In the genomic region with DNA sequence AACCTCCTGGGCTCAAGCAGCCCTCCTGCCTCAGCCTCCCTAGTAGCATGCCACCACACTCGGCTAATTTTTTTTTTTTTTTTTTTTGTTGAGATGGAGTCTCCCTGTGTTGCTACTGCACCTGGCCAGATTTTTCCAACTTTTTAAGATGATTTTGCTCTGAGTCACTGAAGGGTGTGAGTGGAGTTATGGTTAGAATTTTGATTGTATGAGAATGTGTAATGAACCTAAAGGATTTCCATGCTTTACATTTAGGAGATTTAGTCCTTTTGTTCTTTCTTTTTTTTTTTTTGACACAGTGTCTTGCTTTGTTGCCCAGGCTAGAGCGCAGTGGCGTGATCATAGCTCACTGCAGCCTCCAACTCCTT, we compare ENCODE assay signal across 30 cellular contexts. TPM values are rescaled to one million over a fixed set of nuclear protein-coding genes. Genes with fewer than 3 reads are reported as not detected.
DNase-seq lines count a peak whose midpoint lies in the region; ATAC-seq, FAIRE-seq and TF ChIP-seq lines count a peak whose summit lies in the region.
"Had no signal": no experiment of that assay in that cellular context is flagged by ENCODE, and none has a peak within 500 bp of the region (broad histone marks: within the 10 kb centered on the region; RNA-seq: fewer than 3 reads in every experiment).

No MANE protein-coding gene starts in this region.

- no peaks in the 10 kb centered on the region for H3K27me3 ChIP-seq in bronchial epithelial cell (ENCODE audit: control insufficient read depth, insufficient read depth, low read length)
- H3K27me3 ChIP-seq: SJSA1, stomach, thyroid gland had no signal

- H3K27me3 Mint-ChIP-seq in progenitor cell of endocrine pancreas: no peaks in the 10 kb centered on the region
- H3K27me3 Mint-ChIP-seq: activated CD8-positive, alpha-beta T cell treated with anti-CD3 and anti-CD28 coated beads for 36 hours; central memory CD8-positive, alpha-beta T cell; naive thymus-derived CD8-positive, alpha-beta T cell; T-cell had no signal

- no peak overlapping the region for H3K4me3 ChIP-seq in bronchial epithelial cell (ENCODE audit: low read depth, low read length)
- H3K4me3 ChIP-seq: SJSA1, stomach, thyroid gland had no signal

- peaks cover 3% of the 10 kb centered on the region for H3K4me1 Mint-ChIP-seq in progenitor cell of endocrine pancreas (ENCODE audit: low read depth)

- peak; percentile 45 for DNase-seq in EL
- peak; percentile 41 for DNase-seq in LHCN-M2 (ENCODE audit: low read depth)
- peak; percentile 76 for DNase-seq in bronchial epithelial cell (ENCODE audit: low read depth)
- no peak for DNase-seq in progenitor cell of endocrine pancreas (ENCODE audit: low spot score, unreplicated experiment)
- DNase-seq in stimulated activated CD4-positive, alpha-beta T cell treated with anti-CD3 and anti-CD28 coated beads, Interleukin-4, amount 100 ng/mL, for 1 hour: no peak
- DNase-seq in stimulated activated naive CD8-positive, alpha-beta T cell treated with anti-CD3 and anti-CD28 coated beads, Interleukin-15, Interleukin-2, amounts not matched to agents 100 U/mL and 50 U/mL, for 24 hours: no peak
- DNase-seq: activated CD4-positive, CD25-positive, alpha-beta regulatory T cell treated with anti-CD3 and anti-CD28 coated beads, Interleukin-2, amount 50 U/mL, for 72 hours; activated CD8-positive, alpha-beta T cell treated with anti-CD3 and anti-CD28 coated beads for 36 hours; aorta; Calu3; dermis blood vessel endothelial cell; DND-41; left ventricle myocardium superior; midbrain; naive thymus-derived CD8-positive, alpha-beta T cell; NCI-H1092; NCI-H187; NCI-H69; small intestine; stimulated activated CD8-positive, alpha-beta memory T cell treated with anti-CD3 and anti-CD28 coated beads, Interleukin-4, amount 100 ng/mL, for 48 hours; stomach; T-cell; thyroid gland had no signal

- peaks cover 22% of the 10 kb centered on the region for H3K36me3 Mint-ChIP-seq in progenitor cell of endocrine pancreas (ENCODE audit: insufficient read depth)

- H3K27ac Mint-ChIP-seq in progenitor cell of endocrine pancreas: peak overlapping the region; percentile 74
- H3K27ac Mint-ChIP-seq: activated CD8-positive, alpha-beta T cell treated with anti-CD3 and anti-CD28 coated beads for 36 hours; activated naive CD4-positive, alpha-beta T cell treated with anti-CD3 and anti-CD28 coated beads, Interleukin-2, amount 50 U/mL, for 72 hours had no signal

- H3K36me3 ChIP-seq in bronchial epithelial cell (ENCODE audit: control insufficient read depth, insufficient read depth, low read length): peaks cover 26% of the 10 kb centered on the region

- ATAC-seq in GM21367 (IDR thresholded peaks at IDR 0.05; ENCODE audit: unreplicated experiment): no peak
- ATAC-seq in stimulated activated naive CD8-positive, alpha-beta T cell treated with anti-CD3 and anti-CD28 coated beads, Interleukin-15, Interleukin-2, amounts not matched to agents 100 U/mL and 50 U/mL, for 24 hours: no peak
- ATAC-seq: activated CD8-positive, alpha-beta T cell treated with anti-CD3 and anti-CD28 coated beads for 36 hours; left ventricle myocardium superior; naive thymus-derived CD8-positive, alpha-beta T cell; T-cell had no signal

- no peak for FAIRE-seq in bronchial epithelial cell (lab: Jason Lieb, UNC)
- FAIRE-seq: endometrium, GM18507, small intestine, TTC549 had no signal

- no peak for TF ChIP-seq CTCF in bronchial epithelial cell (IDR thresholded peaks at IDR 0.05; ENCODE audit: insufficient read depth, low read length, severe bottlenecking)
- no peak for TF ChIP-seq CTCF in progenitor cell of endocrine pancreas (IDR thresholded peaks at IDR 0.05; ENCODE audit: unreplicated experiment)

- H3K4me3 Mint-ChIP-seq in progenitor cell of endocrine pancreas (ENCODE audit: low read depth): no peak overlapping the region
- H3K4me3 Mint-ChIP-seq: activated CD8-positive, alpha-beta T cell treated with anti-CD3 and anti-CD28 coated beads for 36 hours; central memory CD8-positive, alpha-beta T cell; T-cell had no signal

- H3K9me3 Mint-ChIP-seq in progenitor cell of endocrine pancreas (ENCODE audit: low read depth): no peaks in the 10 kb centered on the region
- H3K9me3 Mint-ChIP-seq: activated CD8-positive, alpha-beta T cell treated with anti-CD3 and anti-CD28 coated beads for 36 hours; activated naive CD4-positive, alpha-beta T cell treated with anti-CD3 and anti-CD28 coated beads, Interleukin-2, amount 50 U/mL, for 72 hours; central memory CD8-positive, alpha-beta T cell; naive thymus-derived CD8-positive, alpha-beta T cell; T-cell had no signal

RNA-seq across cellular contexts. Expression of a gene that starts 12.3 kb away (rescaled TPM):
- total RNA-seq in LHCN-M2 (2014; rRNA removed) (134 and 149 TPM in 2 replicates), bronchial epithelial cell (521 and 572 TPM in 2 replicates), progenitor cell of endocrine pancreas (135 TPM in 2 replicates)
- 165 TPM for polyA plus RNA-seq in LHCN-M2 (2012)

RNA-seq across cellular contexts. Expression of a gene that starts 23.3 kb away (rescaled TPM):
- 0.06 and 0.17 TPM in 2 replicates for total RNA-seq in LHCN-M2 (2014; rRNA removed)
- polyA plus RNA-seq in LHCN-M2 (2012): 0.36 TPM
- total RNA-seq in bronchial epithelial cell: 9.2 and 30.6 TPM in 2 replicates
- total RNA-seq in progenitor cell of endocrine pancreas: 33.7 and 38.7 TPM in 2 replicates

RNA-seq across cellular contexts. Expression of a gene that starts 56.9 kb away (rescaled TPM):
- total RNA-seq in LHCN-M2 (2014; rRNA removed) (57.6 and 60.4 TPM in 2 replicates), bronchial epithelial cell (1.1 and 1.8 TPM in 2 replicates), progenitor cell of endocrine pancreas (26.1 and 29.4 TPM in 2 replicates)
- polyA plus RNA-seq in LHCN-M2 (2012): 32.9 TPM

Comparison
In these comparisons a context has a peak if more than half of its experiments do, and no peak if none do; other contexts are left out.
1. DNase-seq: peak in EL (single experiment), LHCN-M2 (single experiment) and bronchial epithelial cell (single experiment); none in progenitor cell of endocrine pancreas (single experiment), stimulated activated CD4-positive, alpha-beta T cell treated with anti-CD3 and anti-CD28 coated beads, Interleukin-4, amount 100 ng/mL, for 1 hour (single experiment) and stimulated activated naive CD8-positive, alpha-beta T cell treated with anti-CD3 and anti-CD28 coated beads, Interleukin-15, Interleukin-2, amounts not matched to agents 100 U/mL and 50 U/mL, for 24 hours (single experiment).